ENCODE assay signal across 6 cellular contexts in genomic region chr14:105476937-105477658, GRCh38.
DNase-seq lines count a peak whose midpoint lies in the region; ATAC-seq lines count a peak whose summit lies in the region.

No MANE protein-coding gene starts in this region.

- H3K4me1 ChIP-seq in BLaER1, result peaks cover 78% of the 10 kb centered on the region
- H3K4me1 ChIP-seq in mucosa of rectum (ENCODE audit: control insufficient read depth in 2 of 2, insufficient read depth in 2 of 2, low read length in 2 of 2), result peaks cover 32 to 35% of the 10 kb centered on the region in 2 donors

- H3K27me3 ChIP-seq in BLaER1 (peaks cover 61% of the 10 kb centered on the region), mucosa of rectum (ENCODE audit: control insufficient read depth in 2 of 2, insufficient read depth in 2 of 2, low read length in 2 of 2) (peaks cover 22 to 30% of the 10 kb centered on the region in 2 donors)

- H3K4me3 ChIP-seq in BLaER1 (peak overlapping the region; percentile 76), mucosa of rectum (ENCODE audit: low read length in 2 of 2) (peak overlapping the region; percentile 60 to 62)

- no peaks in the 10 kb centered on the region for H3K36me3 ChIP-seq in BLaER1
- no peaks in the 10 kb centered on the region for H3K36me3 ChIP-seq in mucosa of rectum (ENCODE audit: control insufficient read depth in 2 of 2, insufficient read depth in 2 of 2, low read length in 2 of 2)

- DNase-seq in NCI-H82 treated with DMSO at 0.1 percent for 48 hours (lab: John Stamatoyannopoulos, UW; ENCODE audit: unreplicated experiment), result no peak
- no peak for DNase-seq in HUDEP-2 (lab: John Stamatoyannopoulos, UW; ENCODE audit: unreplicated experiment in 76 of 76)

- no peak for ATAC-seq in HG03159 (IDR thresholded peaks at IDR 0.05; ENCODE audit: unreplicated experiment)

- H3K9me3 ChIP-seq in BLaER1 (no peaks in the 10 kb centered on the region), mucosa of rectum (ENCODE audit: control insufficient read depth in 2 of 2, low read length in 2 of 2) (no peaks in the 10 kb centered on the region)

- peak overlapping the region; percentile 100 for H3K4me2 ChIP-seq in BLaER1

- H4K20me1 ChIP-seq in BLaER1, result peaks cover 66% of the 10 kb centered on the region

- H3K9ac ChIP-seq in BLaER1, result 0 out of 2 replicates have a peak overlapping the region, but pooled peaks have one; percentile 70
- H3K9ac ChIP-seq in mucosa of rectum (ENCODE audit: low read depth in 1 of 2, low read length in 2 of 2), result no peak overlapping the region

- H3K27ac ChIP-seq in BLaER1 (no peak overlapping the region), angular gyrus (ENCODE audit: low read depth, low read length) (peak overlapping the region; percentile 84), mucosa of rectum (ENCODE audit: low read depth in 2 of 2, low read length in 2 of 2) (peak overlapping the region; percentile 34 to 80)
